1 cellular context compared by ENCODE assay signal in the genomic region with DNA sequence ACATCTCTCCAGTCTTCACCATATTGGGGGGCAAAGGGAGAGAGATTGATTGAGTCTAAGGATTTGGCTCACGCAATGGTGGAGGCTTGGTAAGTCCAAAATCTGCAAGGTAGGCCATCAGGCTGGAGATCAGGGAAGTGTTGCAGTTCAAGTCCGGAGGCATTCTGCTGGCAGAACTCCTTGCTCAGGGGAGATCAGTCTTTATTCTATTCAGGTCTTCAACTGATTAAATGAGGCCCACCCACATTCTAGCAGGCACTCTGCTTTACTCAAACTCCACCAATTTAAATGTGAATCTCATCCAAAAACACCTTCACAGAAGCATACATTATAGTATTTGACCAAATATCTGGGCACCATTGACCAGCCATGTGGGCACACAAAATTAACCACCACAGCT.
TF ChIP-seq lines count a peak whose summit lies in the region.

No MANE protein-coding gene starts in this region.

TF ChIP-seq in H1, 55 proteins besides CTCF, POLR2A, EP300 and RAD21:
- TF ChIP-seq TBP (IDR thresholded peaks at IDR 0.05; ENCODE audit: low read depth, low read length) = no peak
- no peak for TF ChIP-seq KDM5A (IDR thresholded peaks at IDR 0.05; ENCODE audit: low read length)
- no peak for TF ChIP-seq CTBP2 (IDR thresholded peaks at IDR 0.05; ENCODE audit: borderline replicate concordance, insufficient read depth, insufficient read length, low read length)
- TF ChIP-seq CEBPB (IDR thresholded peaks at IDR 0.05; ENCODE audit: low read depth, low read length) = no peak
- no peak for TF ChIP-seq CHD2 (IDR thresholded peaks at IDR 0.05; ENCODE audit: low read length)
- TF ChIP-seq RNF2 (IDR thresholded peaks at IDR 0.05; ENCODE audit: borderline replicate concordance, low read depth, low read length, missing control alignments, poor library complexity, severe bottlenecking) = no peak
- TF ChIP-seq, protein P1, sequence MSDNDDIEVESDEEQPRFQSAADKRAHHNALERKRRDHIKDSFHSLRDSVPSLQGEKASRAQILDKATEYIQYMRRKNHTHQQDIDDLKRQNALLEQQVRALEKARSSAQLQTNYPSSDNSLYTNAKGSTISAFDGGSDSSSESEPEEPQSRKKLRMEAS (IDR thresholded peaks at IDR 0.05) = no peak
- no peak for TF ChIP-seq SP4 (IDR thresholded peaks at IDR 0.05; ENCODE audit: low read length)
- TF ChIP-seq BCL11A (IDR thresholded peaks at IDR 0.05; ENCODE audit: low read depth in 2 of 2, low read length in 2 of 2) = no peak
- TF ChIP-seq BACH1 (IDR thresholded peaks at IDR 0.05; ENCODE audit: low read length) = no peak
- TF ChIP-seq TCF12 (IDR thresholded peaks at IDR 0.05; ENCODE audit: low read depth, low read length) = no peak
- no peak for TF ChIP-seq TAF1 (IDR thresholded peaks at IDR 0.05; ENCODE audit: low read depth, low read length)
- TF ChIP-seq TAF7 (optimal IDR thresholded peaks at IDR 0.05; ENCODE audit: borderline replicate concordance, low read depth, low read length) = no peak
- no peak for TF ChIP-seq KDM1A (IDR thresholded peaks at IDR 0.05; ENCODE audit: borderline replicate concordance, low read length)
- TF ChIP-seq SRF (IDR thresholded peaks at IDR 0.05; ENCODE audit: low read depth, low read length) = no peak
- no peak for TF ChIP-seq SIN3A (conservative IDR thresholded peaks at IDR 0.05 in 1 of 2, IDR thresholded peaks at IDR 0.05 in 1 of 2; ENCODE audit: low read depth in 1 of 2, low read length in 2 of 2)
